ENCODE assay signal across 8 cellular contexts in the genomic region with DNA sequence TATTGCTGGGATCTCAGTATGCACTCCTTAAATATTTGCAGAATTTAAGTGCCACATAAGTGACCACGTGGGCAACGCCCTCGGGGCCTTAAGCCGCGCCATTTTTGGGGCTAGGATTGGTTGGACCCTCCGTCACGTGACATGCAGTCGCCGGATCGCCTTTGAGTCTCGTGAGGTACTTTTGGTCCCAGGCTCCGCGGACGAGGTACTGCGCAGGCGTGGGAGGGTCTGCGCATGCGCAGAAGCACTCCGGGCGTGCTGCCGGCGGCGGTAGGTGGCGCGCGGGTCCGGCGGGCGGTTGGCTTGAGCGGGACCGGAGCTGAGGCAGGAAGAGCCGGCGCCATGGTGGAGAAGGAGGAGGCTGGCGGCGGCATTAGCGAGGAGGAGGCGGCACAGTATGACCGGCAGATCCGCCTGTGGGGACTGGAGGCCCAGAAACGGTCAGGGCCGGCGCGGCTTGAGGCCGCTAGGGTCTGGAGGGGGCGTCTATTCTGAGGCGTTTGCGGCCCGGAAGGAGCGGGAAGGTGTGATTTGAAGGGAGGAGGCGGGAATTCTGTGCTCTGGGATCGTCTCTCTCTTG. TPM values are rescaled to one million over a fixed set of nuclear protein-coding genes. Genes with fewer than 3 reads are reported as not detected.
A peak's percentile ranks its signal among the peaks of the same experiment; 100 is the strongest.
DNase-seq lines count a peak whose midpoint lies in the region; FAIRE-seq and TF ChIP-seq lines count a peak whose summit lies in the region.

A gene (plus strand): TSS at position 247 of the 580 bp plus-strand sequence. CDS start 96 bp downstream, at position 343.

- H3K4ac ChIP-seq in mesenchymal stem cell (ENCODE audit: low read depth in 1 of 2, low read length in 2 of 2): peak within 1 kb of the TSS; percentile 79 to 94

- H3K9me3 ChIP-seq in endocrine pancreas (ENCODE audit: control insufficient read depth, low read length) (no peaks in the 10 kb centered on the region), mesenchymal stem cell (ENCODE audit: control insufficient read depth, low read length) (no peaks in the 10 kb centered on the region)

- peak; percentile 46 for TF ChIP-seq CTCF in GM20000 (IDR thresholded peaks at IDR 0.05; ENCODE audit: extremely low read depth, missing control alignments)

- peak within 1 kb of the TSS; percentile 69 for H3K27ac ChIP-seq in mesenchymal stem cell (ENCODE audit: low read length, poor library complexity, severe bottlenecking)

- H3K9ac ChIP-seq in endocrine pancreas (ENCODE audit: control insufficient read depth, insufficient read depth, low read length): peak within 1 kb of the TSS; percentile 62
- peak within 1 kb of the TSS; percentile 96 for H3K9ac ChIP-seq in mesenchymal stem cell (ENCODE audit: low read length)

- peak; percentile 96 for FAIRE-seq in HTR-8/SVneo (lab: Jason Lieb, UNC)

- no peaks in the 10 kb centered on the region for H3K79me1 ChIP-seq in mesenchymal stem cell (replicated peaks; ENCODE audit: low read length, poor library complexity, severe bottlenecking)

- peak within 1 kb of the TSS; percentile 28 for H3K4me3 ChIP-seq in endocrine pancreas (ENCODE audit: control insufficient read depth, insufficient read depth, low read length)
- peak within 1 kb of the TSS; percentile 78 to 92 for H3K4me3 ChIP-seq in mesenchymal stem cell (ENCODE audit: insufficient read depth in 1 of 2, low read depth in 1 of 2, low read length in 2 of 2)

- H3K18ac ChIP-seq in mesenchymal stem cell (ENCODE audit: low read depth in 1 of 2, low read length in 2 of 2): peak within 1 kb of the TSS; percentile 56 to 91

- H3K4me1 ChIP-seq in endocrine pancreas (ENCODE audit: control insufficient read depth, insufficient read depth, low read length) (no peaks in the 10 kb centered on the region), mesenchymal stem cell (ENCODE audit: control insufficient read depth, insufficient read depth, low read depth, low read length) (peaks cover 6% of the 10 kb centered on the region)

- peak; percentile 100 for DNase-seq in COLO829 (ENCODE audit: low spot score)
- DNase-seq in GM20000 (ENCODE audit: low spot score): peak; percentile 96
- DNase-seq in HTR-8/SVneo (ENCODE audit: insufficient read length, low spot score): peak; percentile 99
- DNase-seq in NOMO-1 treated with DMSO at 0.1 percent for 48 hours (lab: John Stamatoyannopoulos, UW; ENCODE audit: unreplicated experiment): peak; percentile 97
- peak; percentile 76 to 96 (median 87) for DNase-seq in activated CD8-positive, alpha-beta memory T cell treated with anti-CD3 and anti-CD28 coated beads for 48 hours (ENCODE audit: low read depth in 2 of 3, low spot score in 2 of 3)
- peak; percentile 98 for DNase-seq in mesenchymal stem cell
- DNase-seq in stimulated activated CD8-positive, alpha-beta memory T cell treated with anti-CD3 and anti-CD28 coated beads, Interleukin-12 subunit alpha, Interleukin-12 subunit beta, amount 100 ng/mL, for 4 hours (ENCODE audit: low read depth): peak; percentile 88

- peak within 1 kb of the TSS; percentile 95 for H3K4me2 ChIP-seq in mesenchymal stem cell (ENCODE audit: low read length, poor library complexity, severe bottlenecking)

- H3K36me3 ChIP-seq in endocrine pancreas (ENCODE audit: control insufficient read depth, insufficient read depth, low read length) (no peaks in the 10 kb centered on the region), mesenchymal stem cell (ENCODE audit: control insufficient read depth in 1 of 2, insufficient read depth in 2 of 2, low read depth in 1 of 2, low read length in 2 of 2) (peaks cover 0 to 7% of the 10 kb centered on the region in 2 experiments)

- peak within 1 kb of the TSS; percentile 87 for H2AFZ ChIP-seq in mesenchymal stem cell (ENCODE audit: low read depth, low read length)

- H3K14ac ChIP-seq in mesenchymal stem cell (ENCODE audit: low read length in 2 of 2): peak within 1 kb of the TSS; percentile 94 to 97

- H3K27me3 ChIP-seq in endocrine pancreas (ENCODE audit: control insufficient read depth, insufficient read depth, low read length) (no peaks in the 10 kb centered on the region), mesenchymal stem cell (ENCODE audit: control insufficient read depth in 1 of 2, insufficient read depth in 1 of 2, low read length in 2 of 2) (no peaks in the 10 kb centered on the region)

- peak within 1 kb of the TSS; percentile 82 for H2BK5ac ChIP-seq in mesenchymal stem cell (ENCODE audit: low read depth, low read length, poor library complexity, severe bottlenecking)

- H4K91ac ChIP-seq in mesenchymal stem cell (ENCODE audit: low read length): peak within 1 kb of the TSS; percentile 64

- under 1% methylated on average over 51 of the region's 51 CpGs for WGBS in mesenchymal stem cell

- H4K8ac ChIP-seq in mesenchymal stem cell (ENCODE audit: low read length): peak within 1 kb of the TSS; percentile 74

- H2AK5ac ChIP-seq in mesenchymal stem cell (ENCODE audit: low read length, severe bottlenecking): no peak within 1 kb of the TSS

- H2BK15ac ChIP-seq in mesenchymal stem cell (ENCODE audit: low read depth, poor library complexity, severe bottlenecking): peak within 1 kb of the TSS; percentile 87

- H3K23ac ChIP-seq in mesenchymal stem cell (ENCODE audit: low read length in 2 of 2): peak within 1 kb of the TSS in 1 of 2 experiments; percentile 95

- H2BK12ac ChIP-seq in mesenchymal stem cell (ENCODE audit: low read length in 2 of 2): peak within 1 kb of the TSS in 1 of 2 experiments; percentile 33

- peak within 1 kb of the TSS; percentile 88 for H2BK120ac ChIP-seq in mesenchymal stem cell (ENCODE audit: low read depth, low read length)

RNA-seq across cellular contexts. Expression of the gene that starts here (rescaled TPM):
- polyA plus RNA-seq in mesenchymal stem cell (2013, experiment 1 of 2): 133 TPM
- polyA plus RNA-seq in mesenchymal stem cell (2013, experiment 2 of 2): 135 TPM

Comparison
In these comparisons a context has a peak if more than half of its experiments do, and no peak if none do; other contexts are left out.
1. Peak in every context shown above with its lines: DNase-seq, H3K4me3 ChIP-seq and H3K27ac ChIP-seq.